28 cellular contexts compared by ENCODE assay signal in genomic region chr12:74728006-74728405, GRCh38.
"Had no signal": no experiment of that assay in that cellular context is flagged by ENCODE, and none has a peak within 500 bp of the region (broad histone marks: within the 10 kb centered on the region; RNA-seq: fewer than 3 reads in every experiment).

No MANE protein-coding gene starts in this region.

- FAIRE-seq: colon, endometrium, endothelial cell of umbilical vein, frontal cortex had no signal

- H3K9me3 ChIP-seq: colonic mucosa, esophagus muscularis mucosa, esophagus squamous epithelium, gastrocnemius medialis, gastroesophageal sphincter had no signal

- H3K4me1 ChIP-seq: colonic mucosa, esophagus muscularis mucosa, esophagus squamous epithelium, foreskin keratinocyte, gastrocnemius medialis, gastroesophageal sphincter, heart left ventricle, heart right ventricle had no signal

- ATAC-seq: effector memory CD8-positive, alpha-beta T cell; esophagus mucosa; foreskin keratinocyte; gastrocnemius medialis; gastroesophageal sphincter; heart left ventricle; heart right ventricle had no signal

- H3K27me3 ChIP-seq: colonic mucosa, dorsolateral prefrontal cortex, esophagus muscularis mucosa, esophagus squamous epithelium, foreskin keratinocyte, gastrocnemius medialis, gastroesophageal sphincter, heart left ventricle, heart right ventricle had no signal

- H3K27ac ChIP-seq: colonic mucosa, coronary artery, dorsolateral prefrontal cortex, epithelial cell of prostate, esophagus muscularis mucosa, esophagus squamous epithelium, foreskin keratinocyte, gastrocnemius medialis, gastroesophageal sphincter, heart left ventricle, heart right ventricle had no signal

- DNase-seq: colonic mucosa; cortex of kidney; dermis blood vessel endothelial cell; dorsolateral prefrontal cortex; effector CD4-positive, alpha-beta T cell; effector CD8-positive, alpha-beta T cell; effector memory CD4-positive, alpha-beta T cell; effector memory CD8-positive, alpha-beta T cell; erythroblast; esophagus squamous epithelium; foreskin fibroblast; foreskin keratinocyte; foreskin melanocyte; gastrocnemius medialis; glutamatergic neuron; head of caudate nucleus; heart left ventricle; heart right ventricle had no signal

- H3K27ac Mint-ChIP-seq: dendritic cell treated with granulocyte-macrophage colony-stimulating factor and Interleukin-4, amounts not matched to agents 40 ng/mL and 50 ng/mL, for 4 days; effector memory CD8-positive, alpha-beta T cell had no signal

- H3K9me3 Mint-ChIP-seq: dendritic cell treated with granulocyte-macrophage colony-stimulating factor and Interleukin-4, amounts not matched to agents 40 ng/mL and 50 ng/mL, for 4 days; effector memory CD8-positive, alpha-beta T cell had no signal

- H3K27me3 Mint-ChIP-seq: dendritic cell treated with granulocyte-macrophage colony-stimulating factor and Interleukin-4, amounts not matched to agents 40 ng/mL and 50 ng/mL, for 4 days; effector memory CD8-positive, alpha-beta T cell had no signal

- H3K4me3 Mint-ChIP-seq: dendritic cell treated with granulocyte-macrophage colony-stimulating factor and Interleukin-4, amounts not matched to agents 40 ng/mL and 50 ng/mL, for 4 days; effector memory CD8-positive, alpha-beta T cell had no signal

- H3K4me3 ChIP-seq: colonic mucosa, coronary artery, dorsolateral prefrontal cortex, esophagus muscularis mucosa, esophagus squamous epithelium, gastrocnemius medialis, gastroesophageal sphincter, heart left ventricle, heart right ventricle had no signal

- H3K36me3 ChIP-seq: colonic mucosa, esophagus muscularis mucosa, esophagus squamous epithelium, gastrocnemius medialis, gastroesophageal sphincter, heart left ventricle, heart right ventricle had no signal
